ENCODE assay signal across 1 cellular context in the genomic region with DNA sequence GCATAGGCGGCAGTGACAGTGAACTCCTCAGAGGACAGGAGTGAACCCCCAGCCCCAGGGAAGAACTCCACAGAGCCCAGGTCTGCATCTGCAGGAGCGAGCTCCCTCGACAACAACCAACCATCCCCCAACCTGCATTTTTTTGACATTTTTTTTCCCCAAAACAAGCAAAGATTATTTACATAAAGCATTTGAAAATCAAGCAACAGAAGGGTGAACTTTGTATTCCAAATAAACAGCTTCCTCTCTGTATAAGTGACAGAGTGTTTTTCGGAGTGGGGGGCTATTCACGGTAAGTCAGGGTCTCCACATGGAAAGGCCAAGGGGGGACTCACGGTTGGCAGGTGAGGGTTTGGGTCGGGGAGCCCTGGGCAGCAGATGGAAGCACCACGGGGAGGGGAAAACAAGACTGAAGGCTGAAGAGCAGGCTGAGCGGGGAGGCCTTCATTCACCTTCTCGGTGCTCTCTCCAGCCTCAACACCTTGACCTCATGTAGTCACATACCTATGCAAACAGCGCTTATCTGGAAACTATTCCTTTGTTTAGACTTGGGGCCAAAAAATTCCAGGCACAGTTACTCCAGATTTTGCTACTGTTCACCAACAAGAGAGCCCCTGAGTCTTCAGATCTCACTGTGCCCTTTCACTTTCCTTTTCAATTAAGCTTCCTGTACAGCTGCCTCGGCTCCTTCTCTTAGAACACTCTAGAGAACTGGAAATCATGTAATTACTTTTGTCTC.
TF ChIP-seq lines count a peak whose summit lies in the region.

No MANE protein-coding gene starts in this region.

TF ChIP-seq in IMR-90, 13 proteins besides CTCF, POLR2A, EP300 and RAD21 (continued from another document):
- TF ChIP-seq SMC3 (IDR thresholded peaks at IDR 0.05; ENCODE audit: low read depth, low read length) (no peak), RFX5 (IDR thresholded peaks at IDR 0.05; ENCODE audit: low read depth, low read length) (no peak), ELK1 (IDR thresholded peaks at IDR 0.05; ENCODE audit: borderline replicate concordance, low read depth, low read length) (no peak), CEBPB (IDR thresholded peaks at IDR 0.05; ENCODE audit: low read depth, low read length) (no peak), MXI1 (IDR thresholded peaks at IDR 0.05; ENCODE audit: borderline replicate concordance, low read depth, low read length) (no peak), CHD1 (IDR thresholded peaks at IDR 0.05; ENCODE audit: low read depth, low read length) (no peak)
